In the genomic region with DNA sequence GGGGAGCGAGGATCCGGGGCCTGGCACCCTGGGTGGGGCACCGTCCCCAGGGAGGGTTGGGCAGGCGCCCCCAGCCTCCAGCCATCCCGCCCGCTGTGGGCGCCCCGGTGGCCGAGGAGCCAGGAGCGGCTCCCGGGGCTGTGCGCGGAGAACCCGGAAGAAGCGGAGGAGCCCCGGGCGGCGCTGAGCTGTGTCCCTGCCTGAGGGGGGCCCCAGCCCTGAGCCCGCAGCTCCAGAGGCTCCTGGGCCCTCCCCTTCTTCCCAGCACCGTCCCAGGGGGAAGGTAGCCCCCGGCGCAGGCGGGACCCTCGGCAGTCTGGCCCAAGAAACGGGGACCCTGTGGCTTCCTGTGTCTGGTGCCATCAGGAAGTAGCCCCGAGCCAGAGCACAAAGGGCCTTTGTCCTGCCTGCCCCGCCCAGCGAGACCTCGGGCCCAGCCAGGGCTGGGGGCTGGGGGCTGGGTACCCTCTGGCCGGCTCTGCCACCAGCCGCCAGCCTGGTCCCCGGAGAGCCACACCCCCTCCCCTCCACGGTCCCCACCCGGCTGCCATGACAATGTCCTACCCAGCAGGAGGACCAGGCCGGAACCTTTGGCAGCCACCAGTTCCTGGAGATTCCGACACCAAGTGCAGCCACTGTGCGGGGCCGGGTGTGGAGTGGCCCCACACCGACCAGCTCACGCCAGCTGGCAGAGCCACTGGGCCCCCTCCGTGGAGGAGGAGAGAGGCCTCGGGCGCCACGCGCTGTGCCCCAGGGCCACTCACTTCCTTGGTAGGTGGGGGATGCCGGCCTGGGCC, we compare ENCODE assay signal across 8 cellular contexts. TPM values are rescaled to one million over a fixed set of nuclear protein-coding genes. Genes with fewer than 3 reads are reported as not detected.
A peak's percentile ranks its signal among the peaks of the same experiment; 100 is the strongest.
DNase-seq lines count a peak whose midpoint lies in the region; ATAC-seq and TF ChIP-seq lines count a peak whose summit lies in the region.

No MANE protein-coding gene starts in this region.

- H3K4me1 ChIP-seq in esophagus (ENCODE audit: control insufficient read depth in 2 of 2, insufficient read depth in 2 of 2, low read length in 1 of 2) = peaks cover 0 to 15% of the 10 kb centered on the region in 2 donors

- DNase-seq in NCI-H748 (lab: John Stamatoyannopoulos, UW; ENCODE audit: unreplicated experiment) = peak; percentile 45
- no peak for DNase-seq in NCI-H748 treated with DMSO at 0.1 percent for 48 hours (lab: John Stamatoyannopoulos, UW)
- peak in 1 of 2 experiments; percentile 50 for DNase-seq in HL-60 (ENCODE audit: low read depth in 1 of 2, low spot score in 1 of 2)
- DNase-seq in activated CD4-positive, alpha-beta memory T cell treated with anti-CD3 and anti-CD28 coated beads, Interleukin-2, amount 10 ng/mL, durations not matched to agents 7 days and 5 days = peak; percentile 48
- peak; percentile 42 for DNase-seq in middle frontal gyrus (ENCODE audit: extremely low spot score, low spot score)
- DNase-seq in ureter (ENCODE audit: low spot score) = peak; percentile 66

- no peak for ATAC-seq in GM19023 (IDR thresholded peaks at IDR 0.05; ENCODE audit: unreplicated experiment)

- no peaks in the 10 kb centered on the region for H3K9me3 ChIP-seq in esophagus (ENCODE audit: control insufficient read depth in 2 of 2, insufficient read depth in 1 of 2, low read depth in 1 of 2, low read length in 1 of 2)

- H3K27me3 ChIP-seq in HL-60 (ENCODE audit: insufficient read depth, poor library complexity, severe bottlenecking) = no peaks in the 10 kb centered on the region
- no peaks in the 10 kb centered on the region for H3K27me3 ChIP-seq in esophagus (ENCODE audit: control insufficient read depth in 1 of 2, insufficient read depth in 2 of 2, low read length in 2 of 2)

- H3K4me3 ChIP-seq in HL-60 (replicated peaks; ENCODE audit: insufficient read depth, low read length) (peak overlapping the region; percentile 35), esophagus (ENCODE audit: low read depth in 1 of 2, low read length in 2 of 2) (peak overlapping the region; percentile 44 to 51)

- CTCF ChIA-PET in activated CD4-positive, alpha-beta memory T cell treated with anti-CD3 and anti-CD28 coated beads, Interleukin-2, amount 10 ng/mL, durations not matched to agents 7 days and 5 days (lab: Charles Lee) = interaction anchor here (0.6 to 1.1 kb wide), 3 partner anchors 36 to 50 kb away, joined by 3 read pairs; no protein-coding TSS in a partner anchor

- H3K27ac Mint-ChIP-seq in activated CD4-positive, alpha-beta memory T cell treated with anti-CD3 and anti-CD28 coated beads, Interleukin-2, amount 10 ng/mL, durations not matched to agents 7 days and 5 days = no peak overlapping the region

- H3K36me3 Mint-ChIP-seq in activated CD4-positive, alpha-beta memory T cell treated with anti-CD3 and anti-CD28 coated beads, Interleukin-2, amount 10 ng/mL, durations not matched to agents 7 days and 5 days (ENCODE audit: low read depth) = peaks cover 7% of the 10 kb centered on the region

- peak overlapping the region; percentile 60 for H3K4me3 Mint-ChIP-seq in activated CD4-positive, alpha-beta memory T cell treated with anti-CD3 and anti-CD28 coated beads, Interleukin-2, amount 10 ng/mL, durations not matched to agents 7 days and 5 days

- POLR2A ChIA-PET in activated CD4-positive, alpha-beta memory T cell treated with anti-CD3 and anti-CD28 coated beads, Interleukin-2, amount 10 ng/mL, durations not matched to agents 7 days and 5 days (lab: Charles Lee) = interaction anchor here (1.0 to 3.4 kb wide), 11 partner anchors 10 to 167 kb away, joined by 3 to 17 read pairs (median 4); partner anchors contain the start of gene TTLL10

- H3K4me1 Mint-ChIP-seq in activated CD4-positive, alpha-beta memory T cell treated with anti-CD3 and anti-CD28 coated beads, Interleukin-2, amount 10 ng/mL, durations not matched to agents 7 days and 5 days = peaks cover 1% of the 10 kb centered on the region

- peak overlapping the region; percentile 81 for H3K27ac ChIP-seq in HL-60 (replicated peaks)
- peak overlapping the region; percentile 86 to 94 for H3K27ac ChIP-seq in esophagus (ENCODE audit: low read depth in 2 of 2, low read length in 1 of 2)

- TF ChIP-seq CTCF in HL-60 (IDR thresholded peaks at IDR 0.05; ENCODE audit: insufficient read depth, low read length) = no peak

- WGBS in esophagus, 2 donors = 8 to 13% methylated on average over 40 to 46 of the region's 46 CpGs

- H3K9me3 Mint-ChIP-seq in activated CD4-positive, alpha-beta memory T cell treated with anti-CD3 and anti-CD28 coated beads, Interleukin-2, amount 10 ng/mL, durations not matched to agents 7 days and 5 days = peaks cover 8% of the 10 kb centered on the region

- peaks cover 2% of the 10 kb centered on the region for H3K27me3 Mint-ChIP-seq in activated CD4-positive, alpha-beta memory T cell treated with anti-CD3 and anti-CD28 coated beads, Interleukin-2, amount 10 ng/mL, durations not matched to agents 7 days and 5 days

- no peaks in the 10 kb centered on the region for H3K36me3 ChIP-seq in esophagus (ENCODE audit: control insufficient read depth in 2 of 2, insufficient read depth in 2 of 2, low read length in 1 of 2)

RNA-seq across cellular contexts. Expression of gene TTLL10, which starts 15.6 kb away (rescaled TPM):
- total RNA-seq in activated CD4-positive, alpha-beta memory T cell treated with anti-CD3 and anti-CD28 coated beads, Interleukin-2, amount 10 ng/mL, durations not matched to agents 7 days and 5 days = not detected
- under 1 TPM; 0.28 to 0.43 TPM for polyA plus RNA-seq in esophagus
- total RNA-seq in ureter = 2.3 TPM

RNA-seq across cellular contexts. Expression of gene C1orf159, which starts 42.2 kb away (rescaled TPM):
- 10 to 100 TPM; 18.6 to 19.9 TPM for total RNA-seq in activated CD4-positive, alpha-beta memory T cell treated with anti-CD3 and anti-CD28 coated beads, Interleukin-2, amount 10 ng/mL, durations not matched to agents 7 days and 5 days
- 10 to 100 TPM; 13.0 to 27.5 TPM for polyA plus RNA-seq in esophagus
- 29.8 TPM for total RNA-seq in ureter

RNA-seq across cellular contexts. Expression of gene TNFRSF18, which starts 48.3 kb away (rescaled TPM):
- 100 to 1,000 TPM; 115 to 116 TPM for total RNA-seq in activated CD4-positive, alpha-beta memory T cell treated with anti-CD3 and anti-CD28 coated beads, Interleukin-2, amount 10 ng/mL, durations not matched to agents 7 days and 5 days
- polyA plus RNA-seq in esophagus = 1 to 10 TPM; 1.9 to 4.3 TPM
- total RNA-seq in ureter = 3.3 TPM

RNA-seq across cellular contexts. Expression of gene TNFRSF4, which starts 55.8 kb away (rescaled TPM):
- 100 to 1,000 TPM; 237 to 243 TPM for total RNA-seq in activated CD4-positive, alpha-beta memory T cell treated with anti-CD3 and anti-CD28 coated beads, Interleukin-2, amount 10 ng/mL, durations not matched to agents 7 days and 5 days
- 1 to 10 TPM in 1 of 2 donors, under 1 TPM in 1; 0.73 to 1.1 TPM for polyA plus RNA-seq in esophagus
- total RNA-seq in ureter = 2.0 TPM

Comparison
In these comparisons a context has a peak if more than half of its experiments do, and no peak if none do; other contexts are left out.
1. RNA of gene TNFRSF18, which starts 48.3 kb away (total RNA-seq): 115 to 116 TPM in activated CD4-positive, alpha-beta memory T cell treated with anti-CD3 and anti-CD28 coated beads, Interleukin-2, amount 10 ng/mL, durations not matched to agents 7 days and 5 days; 3.3 TPM in ureter (single experiment); every median in the first group is over 10 times any median in the second.